32 cellular contexts compared by ENCODE assay signal in the genomic region with DNA sequence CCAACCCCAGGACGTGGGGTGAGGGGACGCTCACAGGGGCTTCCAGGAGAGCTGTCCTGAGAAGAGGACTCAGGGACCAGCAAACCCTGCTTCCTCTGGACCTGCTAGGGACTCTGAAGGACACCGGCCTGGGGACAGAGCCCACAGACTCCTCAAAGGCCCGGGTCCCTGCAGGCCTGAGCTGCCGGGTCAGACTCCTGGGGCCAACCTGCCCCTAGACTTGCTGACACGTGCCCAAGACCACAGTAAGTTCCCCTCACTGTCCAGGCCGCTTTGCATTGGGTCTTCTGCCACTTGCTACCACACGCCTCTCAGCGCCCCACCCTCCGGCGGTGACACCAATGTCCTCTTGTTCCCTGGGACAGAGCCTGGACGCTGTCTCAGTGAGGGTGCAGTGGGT.
"Had no signal": no experiment of that assay in that cellular context is flagged by ENCODE, and none has a peak within 500 bp of the region (broad histone marks: within the 10 kb centered on the region; RNA-seq: fewer than 3 reads in every experiment).

No MANE protein-coding gene starts in this region.

- DNase-seq: activated B cell treated with CpG ODN at 0.5 μM for 24 hours; activated CD4-positive, alpha-beta T cell treated with anti-CD3 and anti-CD28 coated beads for 4 hours; activated CD4-positive, alpha-beta T cell treated with anti-CD3 and anti-CD28 coated beads, Interleukin-2, amount 50 U/mL, for 1 hour; activated CD4-positive, alpha-beta T cell treated with anti-CD3 and anti-CD28 coated beads, Interleukin-2, amount 50 U/mL, for 4 hours; activated CD4-positive, CD25-positive, alpha-beta regulatory T cell treated with anti-CD3 and anti-CD28 coated beads, Interleukin-2, amount 50 U/mL, for 72 hours; activated CD8-positive, alpha-beta memory T cell treated with anti-CD3 and anti-CD28 coated beads, Interleukin-2, amount 50 U/mL, for 4 hours; activated effector memory CD4-positive, alpha-beta T cell treated with anti-CD3 and anti-CD28 coated beads, Interleukin-2, amount 50 U/mL, for 16 hours; activated gamma-delta T cell treated with Interleukin-2 at 50 U/mL for 16 hours; activated naive CD4-positive, alpha-beta T cell; activated naive CD4-positive, alpha-beta T cell treated with anti-CD3 and anti-CD28 coated beads, Interleukin-2, amount 50 U/mL, for 16 hours; activated naive CD8-positive, alpha-beta T cell treated with anti-CD3 and anti-CD28 coated beads, Interleukin-2, amount 10 ng/mL, durations not matched to agents 7 days and 5 days; activated naive CD8-positive, alpha-beta T cell treated with anti-CD3 and anti-CD28 coated beads, Interleukin-2, amount 50 U/mL, for 24 hours; activated T-cell treated with anti-CD3 and anti-CD28 coated beads for 4 hours; activated T-cell treated with anti-CD3 and anti-CD28 coated beads, Interleukin-2, amount 50 U/mL, for 1 hour; activated T-cell treated with anti-CD3 and anti-CD28 coated beads, Interleukin-2, amount 50 U/mL, for 4 hours; amygdala; anterior cingulate cortex; brain microvascular endothelial cell; central memory CD4-positive, alpha-beta T cell; T-cell; T-helper 17 cell had no signal

- H3K36me3 ChIP-seq: ascending aorta, brain microvascular endothelial cell, breast epithelium had no signal

- ATAC-seq: activated CD8-positive, alpha-beta T cell treated with anti-CD3 and anti-CD28 coated beads for 36 hours; activated naive CD8-positive, alpha-beta T cell treated with anti-CD3 and anti-CD28 coated beads, Interleukin-2, amount 50 U/mL, for 24 hours; activated T-cell treated with anti-CD3 and anti-CD28 coated beads, Interleukin-2, amount 50 U/mL, for 4 hours; activated T-helper 17 cell treated with anti-CD3 and anti-CD28 coated beads, Interleukin-2, amount 50 U/mL, for 72 hours; T-cell; T-helper 17 cell had no signal

- H3K27ac ChIP-seq: ascending aorta, brain microvascular endothelial cell, VCaP had no signal

- H3K4me3 ChIP-seq: ascending aorta, breast epithelium had no signal

- H3K27me3 ChIP-seq: ascending aorta had no signal

- H3K9me3 ChIP-seq: ascending aorta, breast epithelium had no signal

- H3K27ac Mint-ChIP-seq: activated B cell treated with CpG ODN at 0.5 μM for 24 hours; activated CD4-positive, alpha-beta memory T cell treated with anti-CD3 and anti-CD28 coated beads for 36 hours; activated CD4-positive, alpha-beta T cell treated with anti-CD3 and anti-CD28 coated beads, Interleukin-2, amount 10 ng/mL, durations not matched to agents 24 days and 14 days; activated CD8-positive, alpha-beta T cell treated with anti-CD3 and anti-CD28 coated beads for 36 hours; activated naive CD4-positive, alpha-beta T cell treated with anti-CD3 and anti-CD28 coated beads for 36 hours; activated naive CD8-positive, alpha-beta T cell; activated naive CD8-positive, alpha-beta T cell treated with anti-CD3 and anti-CD28 coated beads, Interleukin-2, amount 50 U/mL, for 24 hours; activated T-cell treated with anti-CD3 and anti-CD28 coated beads, Interleukin-2, amount 50 U/mL, for 72 hours; activated T-helper 1 cell treated with anti-CD3 and anti-CD28 coated beads, Interleukin-12 subunit alpha, Interleukin-12 subunit beta, Interleukin-2, Interleukin-4 antibody, amounts not matched to agents 30 ng/mL and 10 ng/mL and 1 ng/mL, durations not matched to agents 14 hours and 24 hours and 36 hours; activated T-helper 17 cell treated with anti-CD3 and anti-CD28 coated beads, Interleukin-2, amount 50 U/mL, for 72 hours; T-cell had no signal

- H3K36me3 Mint-ChIP-seq: activated CD4-positive, alpha-beta memory T cell treated with anti-CD3 and anti-CD28 coated beads for 36 hours; activated naive CD8-positive, alpha-beta T cell; T-cell had no signal
